Comparison of ENCODE assay signal across 21 cellular contexts in the genomic region with DNA sequence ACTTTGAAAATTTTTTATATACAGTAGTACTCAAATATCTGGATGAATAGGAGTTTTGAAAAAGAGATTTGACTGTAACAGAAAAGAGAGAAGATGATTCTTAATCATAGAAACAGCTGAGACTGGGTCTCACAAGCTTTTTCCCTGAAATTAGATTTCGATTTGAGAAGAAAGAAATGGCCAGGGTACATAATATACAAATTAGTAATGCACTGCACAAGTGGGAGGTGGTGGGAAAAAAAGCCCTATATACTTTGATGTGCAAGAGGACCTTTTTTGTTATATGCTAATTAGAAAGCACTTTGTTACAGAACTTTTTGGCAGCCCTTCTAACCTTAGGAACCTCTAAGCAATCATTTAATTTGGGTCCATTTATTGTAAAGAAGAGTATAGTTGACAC.
DNase-seq lines count a peak whose midpoint lies in the region; ATAC-seq, FAIRE-seq and TF ChIP-seq lines count a peak whose summit lies in the region.
"Had no signal": no experiment of that assay in that cellular context is flagged by ENCODE, and none has a peak within 500 bp of the region (broad histone marks: within the 10 kb centered on the region; RNA-seq: fewer than 3 reads in every experiment).

No MANE protein-coding gene starts in this region.

- TF ChIP-seq CTCF in adrenal gland (IDR thresholded peaks at IDR 0.05): no peak

- no peaks in the 10 kb centered on the region for H3K27me3 ChIP-seq in naive thymus-derived CD4-positive, alpha-beta T cell (ENCODE audit: control insufficient read depth in 2 of 2, insufficient read depth in 2 of 2, low read length in 2 of 2)
- H3K27me3 ChIP-seq in adrenal gland: no peaks in the 10 kb centered on the region

- CTCF ChIA-PET in activated CD4-positive, alpha-beta memory T cell treated with anti-CD3 and anti-CD28 coated beads for 36 hours (lab: Charles Lee): interaction anchor here (1.0 to 1.1 kb wide), 2 partner anchors 9 to 135 kb away, joined by 3 read pairs; no protein-coding TSS in a partner anchor
- CTCF ChIA-PET in activated CD4-positive, alpha-beta memory T cell treated with anti-CD3 and anti-CD28 coated beads, Interleukin-2, amount 10 ng/mL, durations not matched to agents 7 days and 5 days (lab: Charles Lee): no interaction called here
- CTCF ChIA-PET in naive thymus-derived CD4-positive, alpha-beta T cell (lab: Charles Lee): no interaction called here

- POLR2A ChIA-PET in activated CD4-positive, alpha-beta memory T cell treated with anti-CD3 and anti-CD28 coated beads for 36 hours (lab: Charles Lee): interaction anchor here (0.7 kb wide), 2 partner anchors 24 to 103 kb away, joined by 4 to 6 read pairs; no protein-coding TSS in a partner anchor
- POLR2A ChIA-PET in activated CD4-positive, alpha-beta memory T cell treated with anti-CD3 and anti-CD28 coated beads, Interleukin-2, amount 10 ng/mL, durations not matched to agents 7 days and 5 days (lab: Charles Lee): no interaction called here
- POLR2A ChIA-PET in naive thymus-derived CD4-positive, alpha-beta T cell (lab: Charles Lee): interaction anchor here (0.7 kb wide), 1 partner anchor 10 kb away, joined by 3 read pairs; no protein-coding TSS in a partner anchor

- TF ChIP-seq POLR2A in adrenal gland (IDR thresholded peaks at IDR 0.05): no peak

- H3K9me3 Mint-ChIP-seq in activated CD4-positive, alpha-beta memory T cell treated with anti-CD3 and anti-CD28 coated beads for 36 hours: no peaks in the 10 kb centered on the region
- H3K9me3 Mint-ChIP-seq in activated CD4-positive, alpha-beta memory T cell treated with anti-CD3 and anti-CD28 coated beads, Interleukin-2, amount 10 ng/mL, durations not matched to agents 7 days and 5 days: no peaks in the 10 kb centered on the region
- H3K9me3 Mint-ChIP-seq in activated naive CD8-positive, alpha-beta T cell treated with anti-CD3 and anti-CD28 coated beads, Interleukin-2, amount 50 U/mL, for 24 hours: no peaks in the 10 kb centered on the region
- H3K9me3 Mint-ChIP-seq in activated naive CD8-positive, alpha-beta T cell treated with anti-CD3 and anti-CD28 coated beads for 36 hours: no peaks in the 10 kb centered on the region
- no peaks in the 10 kb centered on the region for H3K9me3 Mint-ChIP-seq in naive thymus-derived CD4-positive, alpha-beta T cell

- peaks cover 72% of the 10 kb centered on the region for H3K4me1 Mint-ChIP-seq in activated CD4-positive, alpha-beta memory T cell treated with anti-CD3 and anti-CD28 coated beads for 36 hours (ENCODE audit: low read depth)
- peaks cover 30% of the 10 kb centered on the region for H3K4me1 Mint-ChIP-seq in activated CD4-positive, alpha-beta memory T cell treated with anti-CD3 and anti-CD28 coated beads, Interleukin-2, amount 10 ng/mL, durations not matched to agents 7 days and 5 days
- peaks cover 52% of the 10 kb centered on the region for H3K4me1 Mint-ChIP-seq in activated naive CD8-positive, alpha-beta T cell treated with anti-CD3 and anti-CD28 coated beads, Interleukin-2, amount 50 U/mL, for 24 hours
- peaks cover 49% of the 10 kb centered on the region for H3K4me1 Mint-ChIP-seq in activated naive CD8-positive, alpha-beta T cell treated with anti-CD3 and anti-CD28 coated beads for 36 hours
- H3K4me1 Mint-ChIP-seq in naive thymus-derived CD4-positive, alpha-beta T cell: peaks cover 32 to 92% (median 86%) of the 10 kb centered on the region in 7 donors

- no peaks in the 10 kb centered on the region for H3K27me3 Mint-ChIP-seq in activated CD4-positive, alpha-beta memory T cell treated with anti-CD3 and anti-CD28 coated beads for 36 hours
- H3K27me3 Mint-ChIP-seq in activated CD4-positive, alpha-beta memory T cell treated with anti-CD3 and anti-CD28 coated beads, Interleukin-2, amount 10 ng/mL, durations not matched to agents 7 days and 5 days: no peaks in the 10 kb centered on the region
- no peaks in the 10 kb centered on the region for H3K27me3 Mint-ChIP-seq in activated naive CD8-positive, alpha-beta T cell treated with anti-CD3 and anti-CD28 coated beads, Interleukin-2, amount 50 U/mL, for 24 hours
- H3K27me3 Mint-ChIP-seq in activated naive CD8-positive, alpha-beta T cell treated with anti-CD3 and anti-CD28 coated beads for 36 hours: no peaks in the 10 kb centered on the region
- H3K27me3 Mint-ChIP-seq in naive thymus-derived CD4-positive, alpha-beta T cell: no peaks in the 10 kb centered on the region
- H3K27me3 Mint-ChIP-seq: B cell had no signal

- intact Hi-C loops in activated CD4-positive, alpha-beta memory T cell treated with anti-CD3 and anti-CD28 coated beads for 36 hours (cut with micrococcal nuclease): loop anchor here (1.0 to 10.0 kb wide), 3 partner anchors 12 to 377 kb away; no protein-coding TSS in a partner anchor
- intact Hi-C loops in naive thymus-derived CD4-positive, alpha-beta T cell (cut with micrococcal nuclease): no loop called here
- intact Hi-C loops in adrenal gland (cut with DNase I): loop anchor here in 1 of 2 donors (10.0 kb wide), 1 partner anchor 137 kb away; no protein-coding TSS in a partner anchor

- H3K4me3 Mint-ChIP-seq in activated CD4-positive, alpha-beta memory T cell treated with anti-CD3 and anti-CD28 coated beads for 36 hours: no peak overlapping the region
- H3K4me3 Mint-ChIP-seq in activated CD4-positive, alpha-beta memory T cell treated with anti-CD3 and anti-CD28 coated beads, Interleukin-2, amount 10 ng/mL, durations not matched to agents 7 days and 5 days: no peak overlapping the region
- H3K4me3 Mint-ChIP-seq in activated naive CD8-positive, alpha-beta T cell treated with anti-CD3 and anti-CD28 coated beads, Interleukin-2, amount 50 U/mL, for 24 hours: no peak overlapping the region
- H3K4me3 Mint-ChIP-seq in activated naive CD8-positive, alpha-beta T cell treated with anti-CD3 and anti-CD28 coated beads for 36 hours: no peak overlapping the region
- H3K4me3 Mint-ChIP-seq in naive thymus-derived CD4-positive, alpha-beta T cell: no peak overlapping the region
- H3K4me3 Mint-ChIP-seq: B cell had no signal

- H3K27ac ChIP-seq in naive thymus-derived CD4-positive, alpha-beta T cell (ENCODE audit: low read depth, low read length): no peak overlapping the region
- H3K27ac ChIP-seq in adrenal gland: no peak overlapping the region
- H3K27ac ChIP-seq: GM23248 had no signal

- H3K36me3 Mint-ChIP-seq in activated CD4-positive, alpha-beta memory T cell treated with anti-CD3 and anti-CD28 coated beads for 36 hours: peaks cover 2% of the 10 kb centered on the region
- H3K36me3 Mint-ChIP-seq in activated CD4-positive, alpha-beta memory T cell treated with anti-CD3 and anti-CD28 coated beads, Interleukin-2, amount 10 ng/mL, durations not matched to agents 7 days and 5 days (ENCODE audit: low read depth): peaks cover 12% of the 10 kb centered on the region
- H3K36me3 Mint-ChIP-seq in activated naive CD8-positive, alpha-beta T cell treated with anti-CD3 and anti-CD28 coated beads, Interleukin-2, amount 50 U/mL, for 24 hours (ENCODE audit: low read depth): no peaks in the 10 kb centered on the region
- H3K36me3 Mint-ChIP-seq in activated naive CD8-positive, alpha-beta T cell treated with anti-CD3 and anti-CD28 coated beads for 36 hours: no peaks in the 10 kb centered on the region
- peaks cover 0 to 8% (median under 1%) of the 10 kb centered on the region in 5 donors for H3K36me3 Mint-ChIP-seq in naive thymus-derived CD4-positive, alpha-beta T cell

- WGBS in adrenal gland, 4 donors: 73 to 89% (median 84%) methylated on average over 1 of the region's 1 CpG

- no peak for DNase-seq in activated CD4-positive, alpha-beta memory T cell treated with anti-CD3 and anti-CD28 coated beads for 36 hours
- DNase-seq in activated CD4-positive, alpha-beta memory T cell treated with anti-CD3 and anti-CD28 coated beads, Interleukin-2, amount 10 ng/mL, durations not matched to agents 7 days and 5 days: no peak
- no peak for DNase-seq in activated naive CD8-positive, alpha-beta T cell treated with anti-CD3 and anti-CD28 coated beads, Interleukin-2, amount 50 U/mL, for 24 hours
- no peak for DNase-seq in activated naive CD8-positive, alpha-beta T cell treated with anti-CD3 and anti-CD28 coated beads for 36 hours
- DNase-seq in naive thymus-derived CD4-positive, alpha-beta T cell: no peak
- DNase-seq in adrenal gland: no peak
- DNase-seq: DMS153, GM23248, NCI-H1092 treated with DMSO at 0.1 percent for 48 hours, NCI-H146, NCI-H2029 treated with DMSO at 0.1 percent for 48 hours, NCI-H2171, NCI-H526, PC-3, RPMI8226 had no signal

- H3K27ac Mint-ChIP-seq in activated CD4-positive, alpha-beta memory T cell treated with anti-CD3 and anti-CD28 coated beads for 36 hours: peak overlapping the region; percentile 0
- H3K27ac Mint-ChIP-seq in activated CD4-positive, alpha-beta memory T cell treated with anti-CD3 and anti-CD28 coated beads, Interleukin-2, amount 10 ng/mL, durations not matched to agents 7 days and 5 days: no peak overlapping the region
- H3K27ac Mint-ChIP-seq in activated naive CD8-positive, alpha-beta T cell treated with anti-CD3 and anti-CD28 coated beads, Interleukin-2, amount 50 U/mL, for 24 hours: no peak overlapping the region
- H3K27ac Mint-ChIP-seq in activated naive CD8-positive, alpha-beta T cell treated with anti-CD3 and anti-CD28 coated beads for 36 hours: no peak overlapping the region
- peak overlapping the region in 1 of 9 donors; percentile 16 for H3K27ac Mint-ChIP-seq in naive thymus-derived CD4-positive, alpha-beta T cell
- H3K27ac Mint-ChIP-seq: B cell had no signal

- no peaks in the 10 kb centered on the region for H3K36me3 ChIP-seq in naive thymus-derived CD4-positive, alpha-beta T cell (ENCODE audit: control insufficient read depth in 2 of 3, insufficient read depth in 3 of 3, low read length in 3 of 3)
- no peaks in the 10 kb centered on the region for H3K36me3 ChIP-seq in adrenal gland (replicated peaks in 1 of 2)
- H3K36me3 ChIP-seq: HAP-1 had no signal

- H3K4me3 ChIP-seq in naive thymus-derived CD4-positive, alpha-beta T cell (ENCODE audit: low read length): no peak overlapping the region
- H3K4me3 ChIP-seq in adrenal gland: no peak overlapping the region
- H3K4me3 ChIP-seq: GM23248, HAP-1 had no signal

- peak; percentile 49 for ATAC-seq in activated naive CD8-positive, alpha-beta T cell treated with anti-CD3 and anti-CD28 coated beads, Interleukin-2, amount 50 U/mL, for 24 hours
- peak; percentile 16 for ATAC-seq in naive thymus-derived CD4-positive, alpha-beta T cell
- no peak for ATAC-seq in HG02678 (IDR thresholded peaks at IDR 0.05; ENCODE audit: unreplicated experiment)
- ATAC-seq: PC-3 had no signal

- H3K4me1 ChIP-seq in naive thymus-derived CD4-positive, alpha-beta T cell (ENCODE audit: control insufficient read depth in 2 of 2, insufficient read depth in 2 of 2, low read length in 2 of 2): peaks cover 0 to 23% of the 10 kb centered on the region in 2 donors
- peaks cover 6 to 16% of the 10 kb centered on the region in 2 donors for H3K4me1 ChIP-seq in adrenal gland (replicated peaks in 1 of 2)

- peak; percentile 8 for FAIRE-seq in G401.6 (lab: Jason Lieb, UNC)
- FAIRE-seq: GM12891, GM19239 had no signal

- no peaks in the 10 kb centered on the region for H3K9me3 ChIP-seq in naive thymus-derived CD4-positive, alpha-beta T cell (ENCODE audit: control insufficient read depth in 2 of 3, low read length in 3 of 3)
- no peaks in the 10 kb centered on the region for H3K9me3 ChIP-seq in adrenal gland (replicated peaks in 1 of 3)
- H3K9me3 ChIP-seq: HAP-1 had no signal
